In the genomic region with DNA sequence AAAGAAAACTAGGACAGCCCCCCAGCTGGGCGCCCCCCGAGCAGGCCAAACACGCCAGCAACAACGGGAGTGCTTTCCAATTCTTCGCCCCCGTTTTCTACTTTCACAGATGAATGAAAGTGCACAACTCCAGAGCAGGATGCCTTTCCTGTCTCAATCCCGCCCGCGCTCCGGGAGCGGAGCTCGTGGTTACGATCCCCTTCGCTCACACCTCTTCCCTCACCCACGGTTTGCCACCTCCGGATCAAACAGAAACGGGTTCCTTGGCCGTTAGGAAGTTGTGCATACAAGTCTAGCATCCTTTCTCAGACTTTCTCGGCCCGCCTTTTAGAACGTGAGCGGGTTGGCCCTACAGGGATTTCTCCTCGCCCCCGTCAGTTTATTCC, we compare ENCODE assay signal across 8 cellular contexts. TPM values are rescaled to one million over a fixed set of nuclear protein-coding genes. Genes with fewer than 3 reads are reported as not detected.
A peak's percentile ranks its signal among the peaks of the same experiment; 100 is the strongest.
DNase-seq lines count a peak whose midpoint lies in the region; ATAC-seq and TF ChIP-seq lines count a peak whose summit lies in the region.

No MANE protein-coding gene starts in this region.

- peak overlapping the region; percentile 89 for H3K9ac ChIP-seq in GM23248
- peak overlapping the region; percentile 92 for H3K9ac ChIP-seq in mammary epithelial cell (ENCODE audit: insufficient read depth, low read length)

- DNase-seq in Ammon's horn (ENCODE audit: low spot score) (peak; percentile 53), GM23248 (peak; percentile 80), RPMI7951 (ENCODE audit: low read depth) (peak; percentile 60), mammary epithelial cell (peak; percentile 64), left lung (peak; percentile 51 to 81)
- DNase-seq in stimulated activated CD4-positive, alpha-beta T cell treated with anti-CD3 and anti-CD28 coated beads, TNF-alpha, amount 100 ng/mL, for 4 hours (ENCODE audit: low read depth in 3 of 3) = peak in 2 of 3 experiments; percentile 3 to 18

- peaks cover 17% of the 10 kb centered on the region; the same call in 1 of the 2 replicates for H3F3A ChIP-seq in GM23248 (ENCODE audit: insufficient read depth)

- intact Hi-C loops in mammary epithelial cell (cut with micrococcal nuclease) = loop anchor here (1.0 to 2.0 kb wide), 3 partner anchors 48 to 636 kb away; a partner anchor contains a TSS
- intact Hi-C loops in left lung (cut with DNase I) = no loop called here

- ATAC-seq in left lung (peak; percentile 14), HG02840 (IDR thresholded peaks at IDR 0.05; ENCODE audit: low FRiP score, unreplicated experiment) (no peak), HG02642 (IDR thresholded peaks at IDR 0.05; ENCODE audit: poor library complexity, unreplicated experiment) (no peak)

- H3K27ac ChIP-seq in GM23248 (peak overlapping the region; percentile 85), mammary epithelial cell (ENCODE audit: insufficient read depth, low read depth, low read length) (peak overlapping the region; percentile 91), left lung (peak overlapping the region; percentile 91)

- H3K9me3 ChIP-seq in GM23248 (ENCODE audit: low read depth) (no peaks in the 10 kb centered on the region), mammary epithelial cell (replicated peaks; ENCODE audit: insufficient read depth, low read length) (no peaks in the 10 kb centered on the region), left lung (no peaks in the 10 kb centered on the region)

- H3K4me3 ChIP-seq in GM23248 (peak overlapping the region; percentile 83), mammary epithelial cell (replicated peaks in 1 of 3; ENCODE audit: insufficient read depth in 1 of 3, low read depth in 2 of 3, low read length in 3 of 3) (peak overlapping the region; percentile 88 to 98 (median 90)), left lung (peak overlapping the region; percentile 64 to 88)

- no peaks in the 10 kb centered on the region for H4K20me1 ChIP-seq in GM23248 (ENCODE audit: insufficient read depth)
- H4K20me1 ChIP-seq in mammary epithelial cell (ENCODE audit: insufficient read depth, low read length) = no peaks in the 10 kb centered on the region

- peak overlapping the region; percentile 74 for H3K4me2 ChIP-seq in GM23248 (ENCODE audit: unreplicated experiment)
- H3K4me2 ChIP-seq in mammary epithelial cell (ENCODE audit: insufficient read depth, low read depth, low read length) = peak overlapping the region; percentile 90

- H2AFZ ChIP-seq in GM23248 = peak overlapping the region; percentile 90
- peak overlapping the region; percentile 77 for H2AFZ ChIP-seq in mammary epithelial cell (ENCODE audit: low read depth, low read length)

- peaks cover 84% of the 10 kb centered on the region for H3K79me2 ChIP-seq in GM23248 (ENCODE audit: insufficient read depth)
- peaks cover 90% of the 10 kb centered on the region for H3K79me2 ChIP-seq in mammary epithelial cell (ENCODE audit: insufficient read depth, low read length)

- no peaks in the 10 kb centered on the region for H3K36me3 ChIP-seq in GM23248 (ENCODE audit: low read depth)
- no peaks in the 10 kb centered on the region for H3K36me3 ChIP-seq in mammary epithelial cell (ENCODE audit: insufficient read depth, low read length)
- no peaks in the 10 kb centered on the region for H3K36me3 ChIP-seq in left lung

- peaks cover 31% of the 10 kb centered on the region for H3K4me1 ChIP-seq in GM23248 (ENCODE audit: insufficient read depth)
- peaks cover 37% of the 10 kb centered on the region for H3K4me1 ChIP-seq in mammary epithelial cell (ENCODE audit: insufficient read depth, low read length)
- H3K4me1 ChIP-seq in left lung = peaks cover 12 to 28% of the 10 kb centered on the region in 2 donors

- WGBS in GM23248 (ENCODE audit: low coverage in 1 of 2, low lambda C conversion rate in 2 of 2, missing lambda C conversion rate in 2 of 2), 2 experiments = 1 to 2% methylated on average over 23 to 24 of the region's 24 CpGs
- WGBS in mammary epithelial cell (ENCODE audit: low coverage, missing lambda C conversion rate) = 1% methylated on average over 15 of the region's 24 CpGs

- no peaks in the 10 kb centered on the region for H3K27me3 ChIP-seq in GM23248 (replicated peaks; ENCODE audit: insufficient read depth)
- H3K27me3 ChIP-seq in mammary epithelial cell (ENCODE audit: insufficient read depth, low read length) = no peaks in the 10 kb centered on the region
- no peaks in the 10 kb centered on the region for H3K27me3 ChIP-seq in left lung

- no peaks in the 10 kb centered on the region for H3K9me2 ChIP-seq in GM23248 (ENCODE audit: insufficient read depth)

- no TSS peak for BruUV-seq in mammary epithelial cell (replicated peaks; lab: Mats Ljungman, UMichigan)

- in situ Hi-C loops in GM23248 (cut with MboI) = no loop called here
- in situ Hi-C loops in mammary epithelial cell (cut with MboI; ENCODE audit: low sequenced_read_pairs in 2 of 2) = no loop called here

- no peak for TF ChIP-seq CTCF in mammary epithelial cell (conservative IDR thresholded peaks at IDR 0.05 in 1 of 2, IDR thresholded peaks at IDR 0.05 in 1 of 2; ENCODE audit: extremely low read depth in 1 of 2, insufficient read depth in 1 of 2, low read depth in 1 of 2, low read length in 2 of 2)
- no peak for TF ChIP-seq CTCF in left lung (IDR thresholded peaks at IDR 0.05)

- dilution Hi-C loops in mammary epithelial cell (cut with HindIII; ENCODE audit: low sequenced_read_pairs) = no loop called here

- CTCF ChIA-PET in mammary epithelial cell (lab: Charles Lee; ENCODE audit: low non-redundant PET) = no interaction called here

RNA-seq across cellular contexts. Expression of a gene that starts 0.7 kb away (rescaled TPM):
- total RNA-seq in GM23248 (2014; rRNA removed; shearing (Covaris generic)) = 24.8 and 44.4 TPM in 2 replicates
- polyA plus RNA-seq in GM23248 (2016; fragmentation: Nextera tagmentation; extraction: Ambion mirVana) = 39.3 and 39.9 TPM in 2 replicates
- 120 and 147 TPM in 2 replicates for total RNA-seq in RPMI7951 (2014; rRNA removed; shearing (Covaris generic))
- total RNA-seq in mammary epithelial cell = 10 to 100 TPM; 34.0 to 72.9 TPM
- polyA plus RNA-seq in mammary epithelial cell = 41.5 TPM
- 38.1 TPM for polyA minus RNA-seq in mammary epithelial cell
- 10 to 100 TPM; 34.4 to 43.6 TPM for total RNA-seq in left lung

RNA-seq across cellular contexts. Expression of a gene that starts 1.2 kb away (rescaled TPM):
- total RNA-seq in GM23248 (2014; rRNA removed; shearing (Covaris generic)) = 5.9 and 6.4 TPM in 2 replicates
- polyA plus RNA-seq in GM23248 (2016; fragmentation: Nextera tagmentation; extraction: Ambion mirVana) (15.0 and 15.4 TPM in 2 replicates), mammary epithelial cell (80.3 TPM)
- 31.3 and 32.7 TPM in 2 replicates for total RNA-seq in RPMI7951 (2014; rRNA removed; shearing (Covaris generic))
- total RNA-seq in mammary epithelial cell (10 to 100 TPM in 1 of 2 donors, 1 to 10 TPM in 1; 8.5 to 59.3 TPM), left lung (1 to 10 TPM; 3.1 to 9.8 TPM)
- 35.8 TPM for polyA minus RNA-seq in mammary epithelial cell

RNA-seq across cellular contexts. Expression of a gene that starts 47.6 kb away (rescaled TPM):
- total RNA-seq in GM23248 (2014; rRNA removed; shearing (Covaris generic)) = 23.7 and 25.2 TPM in 2 replicates
- polyA plus RNA-seq in GM23248 (2016; fragmentation: Nextera tagmentation; extraction: Ambion mirVana) (17.1 TPM in 2 replicates), mammary epithelial cell (15.1 TPM)
- total RNA-seq in RPMI7951 (2014; rRNA removed; shearing (Covaris generic)) = 20.8 and 22.9 TPM in 2 replicates
- total RNA-seq in mammary epithelial cell (10 to 100 TPM; 34.2 to 42.7 TPM), left lung (10 to 100 TPM; 22.6 to 23.3 TPM)
- 14.1 TPM for polyA minus RNA-seq in mammary epithelial cell

RNA-seq across cellular contexts. Expression of a gene that starts 55.5 kb away (rescaled TPM):
- 19.7 and 21.1 TPM in 2 replicates for total RNA-seq in GM23248 (2014; rRNA removed; shearing (Covaris generic))
- polyA plus RNA-seq in GM23248 (2016; fragmentation: Nextera tagmentation; extraction: Ambion mirVana) (14.6 and 14.7 TPM in 2 replicates), mammary epithelial cell (13.1 TPM)
- 14.0 and 18.0 TPM in 2 replicates for total RNA-seq in RPMI7951 (2014; rRNA removed; shearing (Covaris generic))
- total RNA-seq in mammary epithelial cell (10 to 100 TPM; 15.8 to 24.0 TPM), left lung (10 to 100 TPM; 12.7 to 13.6 TPM)
- 15.9 TPM for polyA minus RNA-seq in mammary epithelial cell

Comparison
In these comparisons a context has a peak if more than half of its experiments do, and no peak if none do; other contexts are left out.
1. DNase-seq: peak in every context shown above with its lines; median percentile 80 in GM23248; 66 in left lung; 64 in mammary epithelial cell; 60 in RPMI7951; 53 in Ammon's horn; 10 in stimulated activated CD4-positive, alpha-beta T cell treated with anti-CD3 and anti-CD28 coated beads, TNF-alpha, amount 100 ng/mL, for 4 hours.